2 cellular contexts compared by ENCODE assay signal in genomic region chr5:35246411-35246810, GRCh38.
TF ChIP-seq lines count a peak whose summit lies in the region.

No MANE protein-coding gene starts in this region.

TF ChIP-seq in GM12878, 131 proteins besides CTCF, POLR2A, EP300 and RAD21 (continued from another document):
- no peak for TF ChIP-seq CEBPZ (IDR thresholded peaks at IDR 0.05; ENCODE audit: low read depth, low read length)
- no peak for TF ChIP-seq TCF7 (IDR thresholded peaks at IDR 0.05; ENCODE audit: borderline replicate concordance)
- TF ChIP-seq SREBF1 (IDR thresholded peaks at IDR 0.05; ENCODE audit: low read length) = no peak
- no peak for TF ChIP-seq KDM1A (IDR thresholded peaks at IDR 0.05; ENCODE audit: borderline replicate concordance)
- peak; percentile 28; the same call in 1 of the 2 replicates for TF ChIP-seq SMC3 (IDR thresholded peaks at IDR 0.05; ENCODE audit: borderline replicate concordance, low read length)
- TF ChIP-seq RBBP5 (conservative IDR thresholded peaks at IDR 0.05) = no peak
- TF ChIP-seq NR2C1 (IDR thresholded peaks at IDR 0.05) = no peak
- no peak for TF ChIP-seq EGR1 (IDR thresholded peaks at IDR 0.05; ENCODE audit: borderline replicate concordance in 1 of 2, low read depth in 2 of 2, low read length in 2 of 2)
- TF ChIP-seq NRF1 (conservative IDR thresholded peaks at IDR 0.05; ENCODE audit: low read depth, low read length) = no peak

TF ChIP-seq in HepG2, 621 proteins besides CTCF, POLR2A, EP300 and RAD21 (continued from another document):
- TF ChIP-seq PBX2 (CRISPR knock-in tag; IDR thresholded peaks at IDR 0.05) (no peak), BORCS8-MEF2B (CRISPR knock-in tag; IDR thresholded peaks at IDR 0.05) (no peak), KMT2A (CRISPR knock-in tag; IDR thresholded peaks at IDR 0.05) (no peak), NFRKB (IDR thresholded peaks at IDR 0.05) (no peak), SP5 (CRISPR knock-in tag; IDR thresholded peaks at IDR 0.05; ENCODE audit: borderline replicate concordance, low read depth) (no peak), ZNF33A (CRISPR knock-in tag; IDR thresholded peaks at IDR 0.05; ENCODE audit: borderline replicate concordance) (no peak), CSRNP1 (CRISPR knock-in tag; IDR thresholded peaks at IDR 0.05) (no peak), GABPB1 (CRISPR knock-in tag; IDR thresholded peaks at IDR 0.05) (no peak), CCDC6 (CRISPR knock-in tag; IDR thresholded peaks at IDR 0.05) (no peak), NONO (IDR thresholded peaks at IDR 0.05) (no peak), NONO (CRISPR knock-in tag; conservative IDR thresholded peaks at IDR 0.05) (no peak), STAG1 (CRISPR knock-in tag; IDR thresholded peaks at IDR 0.05) (peak; percentile 58), ZNF160 (CRISPR knock-in tag; IDR thresholded peaks at IDR 0.05) (no peak), ZNF569 (CRISPR knock-in tag; IDR thresholded peaks at IDR 0.05; ENCODE audit: borderline replicate concordance) (no peak)
